In genomic region chr10:80196950-80197315, GRCh38 we compare ENCODE assay signal across 7 cellular contexts. TPM values are rescaled to one million over a fixed set of nuclear protein-coding genes. Genes with fewer than 3 reads are reported as not detected.
DNase-seq lines count a peak whose midpoint lies in the region; ATAC-seq and TF ChIP-seq lines count a peak whose summit lies in the region.

No MANE protein-coding gene starts in this region.

- no peaks in the 10 kb centered on the region for H3K9me3 Mint-ChIP-seq in endodermal cell

- no peak for DNase-seq in endodermal cell
- no peak for DNase-seq in spleen
- no peak for DNase-seq in NCI-H2107 treated with DMSO at 0.1 percent for 48 hours (lab: John Stamatoyannopoulos, UW; ENCODE audit: unreplicated experiment)

- whole genome bisulfite sequencing in endodermal cell (ENCODE audit: insufficient coverage in 1 of 2, insufficient read length in 1 of 2), 2 experiments: 90 to 100% methylated on average over 1 to 2 of the region's 2 CpGs
- WGBS in spleen, 5 donors: 70 to 81% (median 78%) methylated on average over 2 of the region's 2 CpGs

- no peaks in the 10 kb centered on the region for H3K9me3 ChIP-seq in endodermal cell (ENCODE audit: control insufficient read depth, low read length)
- peaks cover 0 to 5% (median 0%) of the 10 kb centered on the region in 8 donors for H3K9me3 ChIP-seq in spleen

- ATAC-seq in GM19438 (IDR thresholded peaks at IDR 0.05; ENCODE audit: low read depth, unreplicated experiment) (peak; percentile 19), HG03432 (IDR thresholded peaks at IDR 0.05; ENCODE audit: unreplicated experiment) (peak; percentile 7), HG03342 (IDR thresholded peaks at IDR 0.05; ENCODE audit: unreplicated experiment) (no peak), HG03159 (IDR thresholded peaks at IDR 0.05; ENCODE audit: unreplicated experiment) (no peak)

- H3K36me3 Mint-ChIP-seq in endodermal cell (ENCODE audit: low read depth): no peaks in the 10 kb centered on the region

- H3K4me3 Mint-ChIP-seq in endodermal cell: no peak overlapping the region

- H3K27me3 ChIP-seq in endodermal cell (ENCODE audit: control insufficient read depth, insufficient read depth, low read length, poor library complexity, severe bottlenecking) (no peaks in the 10 kb centered on the region), spleen (replicated peaks in 1 of 7) (no peaks in the 10 kb centered on the region)

- peak overlapping the region; percentile 36 for H3K27ac Mint-ChIP-seq in endodermal cell

- peaks cover 9% of the 10 kb centered on the region for H3K4me1 ChIP-seq in endodermal cell (ENCODE audit: control insufficient read depth, insufficient read depth, low read length)
- peaks cover 43 to 100% (median 95%) of the 10 kb centered on the region in 6 donors for H3K4me1 ChIP-seq in spleen

- intact Hi-C loops in spleen (cut with DNase I; ENCODE audit: low total_unique reads): no loop called here

- no peak for TF ChIP-seq CTCF in endodermal cell (conservative IDR thresholded peaks at IDR 0.05)
- TF ChIP-seq CTCF in spleen (IDR thresholded peaks at IDR 0.05 in 8 of 11, conservative IDR thresholded peaks at IDR 0.05 in 3 of 11): no peak

- no peak overlapping the region for H3K9ac ChIP-seq in endodermal cell (ENCODE audit: extremely low read depth, low read length, poor library complexity, severe bottlenecking)

- H3K4me1 Mint-ChIP-seq in endodermal cell: peaks cover 33% of the 10 kb centered on the region

- H3K4me3 ChIP-seq in endodermal cell (ENCODE audit: low read length) (no peak overlapping the region), spleen (peak overlapping the region in 1 of 8 donors; percentile 2)

- H3K36me3 ChIP-seq in endodermal cell (ENCODE audit: control insufficient read depth, insufficient read depth, low read length): peaks cover 7% of the 10 kb centered on the region
- H3K36me3 ChIP-seq in spleen: peaks cover 0 to 21% (median 4%) of the 10 kb centered on the region in 6 donors

- TF ChIP-seq POLR2A in spleen (IDR thresholded peaks at IDR 0.05): no peak

- H3K27ac ChIP-seq in endodermal cell (ENCODE audit: low read depth, low read length) (no peak overlapping the region), spleen (peak overlapping the region in 6 of 8 donors; percentile 51 to 99 (median 74))

- H3K27me3 Mint-ChIP-seq in endodermal cell (ENCODE audit: insufficient read depth): no peaks in the 10 kb centered on the region

RNA-seq across cellular contexts. Expression of gene ANXA11, which starts 8.4 kb away (rescaled TPM):
- total RNA-seq in endodermal cell (100 to 1,000 TPM; 104 to 134 TPM), spleen (100 to 1,000 TPM; 102 to 201 (median 157) TPM)
- polyA plus RNA-seq in endodermal cell (2013, experiment 1 of 2): 39.4 TPM
- polyA plus RNA-seq in endodermal cell (2013, experiment 2 of 2): 35.8 TPM
- 100 to 1,000 TPM in 2 of 3 donors, 10 to 100 TPM in 1; 89.9 to 143 (median 117) TPM for polyA plus RNA-seq in spleen

Comparison
In these comparisons a context has a peak if more than half of its experiments do, and no peak if none do; other contexts are left out.
1. ATAC-seq: peak in GM19438 (single experiment) and HG03432 (single experiment); none in HG03342 (single experiment) and HG03159 (single experiment).